Comparison of ENCODE assay signal across 10 cellular contexts in genomic region chr2:217929757-217930707, GRCh38.
DNase-seq lines count a peak whose midpoint lies in the region; ATAC-seq and TF ChIP-seq lines count a peak whose summit lies in the region.
"Had no signal": no experiment of that assay in that cellular context is flagged by ENCODE, and none has a peak within 500 bp of the region (broad histone marks: within the 10 kb centered on the region; RNA-seq: fewer than 3 reads in every experiment).

No MANE protein-coding gene starts in this region.

- H3K27me3 Mint-ChIP-seq in activated CD8-positive, alpha-beta T cell treated with anti-CD3 and anti-CD28 coated beads, Interleukin-2, amount 10 ng/mL, durations not matched to agents 7 days and 5 days (ENCODE audit: low read depth): peaks cover 32% of the 10 kb centered on the region
- peaks cover 5% of the 10 kb centered on the region for H3K27me3 Mint-ChIP-seq in activated CD8-positive, alpha-beta T cell treated with anti-CD3 and anti-CD28 coated beads for 36 hours
- peaks cover 5% of the 10 kb centered on the region for H3K27me3 Mint-ChIP-seq in nephron progenitor cell (ENCODE audit: low read depth, poor library complexity)
- peaks cover 39% of the 10 kb centered on the region for H3K27me3 Mint-ChIP-seq in activated CD8-positive, alpha-beta memory T cell treated with anti-CD3 and anti-CD28 coated beads, Interleukin-2, amount 10 ng/mL, durations not matched to agents 7 days and 5 days

- H3K27ac Mint-ChIP-seq in activated CD8-positive, alpha-beta T cell treated with anti-CD3 and anti-CD28 coated beads, Interleukin-2, amount 10 ng/mL, durations not matched to agents 7 days and 5 days: peak overlapping the region; percentile 76
- no peak overlapping the region for H3K27ac Mint-ChIP-seq in activated CD8-positive, alpha-beta T cell treated with anti-CD3 and anti-CD28 coated beads for 36 hours
- H3K27ac Mint-ChIP-seq in nephron progenitor cell: peak overlapping the region; percentile 22
- H3K27ac Mint-ChIP-seq in activated CD8-positive, alpha-beta memory T cell treated with anti-CD3 and anti-CD28 coated beads, Interleukin-2, amount 10 ng/mL, durations not matched to agents 7 days and 5 days: no peak overlapping the region
- H3K27ac Mint-ChIP-seq: T-helper 17 cell had no signal

- WGBS in urinary bladder: 48% methylated on average over 14 of the region's 14 CpGs

- TF ChIP-seq CTCF in activated CD8-positive, alpha-beta T cell treated with anti-CD3 and anti-CD28 coated beads for 36 hours (IDR thresholded peaks at IDR 0.05): no peak
- TF ChIP-seq CTCF in fibroblast of mammary gland (conservative IDR thresholded peaks at IDR 0.05; ENCODE audit: control insufficient read depth, insufficient read depth, low read depth, low read length): no peak
- no peak for TF ChIP-seq CTCF in nephron progenitor cell (IDR thresholded peaks at IDR 0.05)

- intact Hi-C loops in activated CD8-positive, alpha-beta T cell treated with anti-CD3 and anti-CD28 coated beads for 36 hours (cut with micrococcal nuclease): no loop called here

- H3K27ac ChIP-seq in urinary bladder (ENCODE audit: low read depth): peak overlapping the region; percentile 48

- CTCF ChIA-PET in activated CD8-positive, alpha-beta T cell treated with anti-CD3 and anti-CD28 coated beads, Interleukin-2, amount 10 ng/mL, durations not matched to agents 7 days and 5 days (lab: Charles Lee): interaction anchor here (1.0 kb wide), 1 partner anchor 43 kb away, joined by 3 read pairs; no protein-coding TSS in a partner anchor
- CTCF ChIA-PET in activated CD8-positive, alpha-beta T cell treated with anti-CD3 and anti-CD28 coated beads for 36 hours (lab: Charles Lee): interaction anchor here (1.1 kb wide), 1 partner anchor 43 kb away, joined by 3 read pairs; no protein-coding TSS in a partner anchor
- CTCF ChIA-PET in activated CD8-positive, alpha-beta memory T cell treated with anti-CD3 and anti-CD28 coated beads, Interleukin-2, amount 10 ng/mL, durations not matched to agents 7 days and 5 days (lab: Charles Lee): interaction anchor here (0.9 to 1.4 kb wide), 3 partner anchors 15 to 144 kb away, joined by 4 read pairs; no protein-coding TSS in a partner anchor

- H3K4me3 ChIP-seq in fibroblast of mammary gland (ENCODE audit: control insufficient read depth, low read depth, low read length) (no peak overlapping the region), urinary bladder (ENCODE audit: low read depth, low read length) (no peak overlapping the region)

- H3K4me1 ChIP-seq in urinary bladder (ENCODE audit: insufficient read depth): no peaks in the 10 kb centered on the region

- H3K4me3 Mint-ChIP-seq in activated CD8-positive, alpha-beta T cell treated with anti-CD3 and anti-CD28 coated beads, Interleukin-2, amount 10 ng/mL, durations not matched to agents 7 days and 5 days: no peak overlapping the region
- H3K4me3 Mint-ChIP-seq in activated CD8-positive, alpha-beta T cell treated with anti-CD3 and anti-CD28 coated beads for 36 hours: no peak overlapping the region
- no peak overlapping the region for H3K4me3 Mint-ChIP-seq in nephron progenitor cell
- H3K4me3 Mint-ChIP-seq in activated CD8-positive, alpha-beta memory T cell treated with anti-CD3 and anti-CD28 coated beads, Interleukin-2, amount 10 ng/mL, durations not matched to agents 7 days and 5 days: no peak overlapping the region
- H3K4me3 Mint-ChIP-seq: T-helper 17 cell had no signal

- H3K36me3 Mint-ChIP-seq in activated CD8-positive, alpha-beta T cell treated with anti-CD3 and anti-CD28 coated beads, Interleukin-2, amount 10 ng/mL, durations not matched to agents 7 days and 5 days (ENCODE audit: low read depth): peaks cover 1% of the 10 kb centered on the region
- H3K36me3 Mint-ChIP-seq in activated CD8-positive, alpha-beta T cell treated with anti-CD3 and anti-CD28 coated beads for 36 hours (ENCODE audit: low read depth): no peaks in the 10 kb centered on the region
- H3K36me3 Mint-ChIP-seq in nephron progenitor cell (ENCODE audit: low read depth): no peaks in the 10 kb centered on the region
- no peaks in the 10 kb centered on the region for H3K36me3 Mint-ChIP-seq in activated CD8-positive, alpha-beta memory T cell treated with anti-CD3 and anti-CD28 coated beads, Interleukin-2, amount 10 ng/mL, durations not matched to agents 7 days and 5 days

- H3K9me3 Mint-ChIP-seq in activated CD8-positive, alpha-beta T cell treated with anti-CD3 and anti-CD28 coated beads, Interleukin-2, amount 10 ng/mL, durations not matched to agents 7 days and 5 days (ENCODE audit: insufficient read depth): no peaks in the 10 kb centered on the region
- H3K9me3 Mint-ChIP-seq in activated CD8-positive, alpha-beta T cell treated with anti-CD3 and anti-CD28 coated beads for 36 hours: no peaks in the 10 kb centered on the region
- no peaks in the 10 kb centered on the region for H3K9me3 Mint-ChIP-seq in nephron progenitor cell
- no peaks in the 10 kb centered on the region for H3K9me3 Mint-ChIP-seq in activated CD8-positive, alpha-beta memory T cell treated with anti-CD3 and anti-CD28 coated beads, Interleukin-2, amount 10 ng/mL, durations not matched to agents 7 days and 5 days (ENCODE audit: low read depth)

- H3K36me3 ChIP-seq in urinary bladder (ENCODE audit: insufficient read depth): no peaks in the 10 kb centered on the region

- DNase-seq in activated CD8-positive, alpha-beta T cell treated with anti-CD3 and anti-CD28 coated beads, Interleukin-2, amount 10 ng/mL, durations not matched to agents 7 days and 5 days: no peak
- no peak for DNase-seq in activated CD8-positive, alpha-beta T cell treated with anti-CD3 and anti-CD28 coated beads for 36 hours
- peak; percentile 55 for DNase-seq in fibroblast of mammary gland (ENCODE audit: low read depth)
- DNase-seq in nephron progenitor cell: no peak
- DNase-seq in foreskin melanocyte: no peak
- DNase-seq in activated CD8-positive, alpha-beta memory T cell treated with anti-CD3 and anti-CD28 coated beads, Interleukin-2, amount 10 ng/mL, durations not matched to agents 7 days and 5 days: no peak
- DNase-seq: NCI-H526 treated with DMSO at 0.1 percent for 48 hours, T-helper 17 cell had no signal

- POLR2A ChIA-PET in activated CD8-positive, alpha-beta T cell treated with anti-CD3 and anti-CD28 coated beads, Interleukin-2, amount 10 ng/mL, durations not matched to agents 7 days and 5 days (lab: Charles Lee): no interaction called here
- POLR2A ChIA-PET in activated CD8-positive, alpha-beta T cell treated with anti-CD3 and anti-CD28 coated beads for 36 hours (lab: Charles Lee): no interaction called here

- ATAC-seq in activated CD8-positive, alpha-beta T cell treated with anti-CD3 and anti-CD28 coated beads, Interleukin-2, amount 10 ng/mL, durations not matched to agents 7 days and 5 days: no peak
- no peak for ATAC-seq in activated CD8-positive, alpha-beta T cell treated with anti-CD3 and anti-CD28 coated beads for 36 hours
- no peak for ATAC-seq in HG03108 (IDR thresholded peaks at IDR 0.05; ENCODE audit: unreplicated experiment)
- ATAC-seq in activated CD8-positive, alpha-beta memory T cell treated with anti-CD3 and anti-CD28 coated beads, Interleukin-2, amount 10 ng/mL, durations not matched to agents 7 days and 5 days: no peak
- ATAC-seq: T-helper 17 cell had no signal

- peaks cover 49% of the 10 kb centered on the region for H3K4me1 Mint-ChIP-seq in activated CD8-positive, alpha-beta T cell treated with anti-CD3 and anti-CD28 coated beads, Interleukin-2, amount 10 ng/mL, durations not matched to agents 7 days and 5 days (ENCODE audit: low read depth)
- peaks cover 2% of the 10 kb centered on the region for H3K4me1 Mint-ChIP-seq in activated CD8-positive, alpha-beta T cell treated with anti-CD3 and anti-CD28 coated beads for 36 hours (ENCODE audit: low read depth)
- H3K4me1 Mint-ChIP-seq in nephron progenitor cell: peaks cover 76% of the 10 kb centered on the region
- peaks cover 18% of the 10 kb centered on the region for H3K4me1 Mint-ChIP-seq in activated CD8-positive, alpha-beta memory T cell treated with anti-CD3 and anti-CD28 coated beads, Interleukin-2, amount 10 ng/mL, durations not matched to agents 7 days and 5 days

Comparison
In these comparisons a context has a peak if more than half of its experiments do, and no peak if none do; other contexts are left out.
1. H3K27ac Mint-ChIP-seq: peak in activated CD8-positive, alpha-beta T cell treated with anti-CD3 and anti-CD28 coated beads, Interleukin-2, amount 10 ng/mL, durations not matched to agents 7 days and 5 days (single experiment) and nephron progenitor cell (single experiment); none in activated CD8-positive, alpha-beta T cell treated with anti-CD3 and anti-CD28 coated beads for 36 hours (single experiment) and activated CD8-positive, alpha-beta memory T cell treated with anti-CD3 and anti-CD28 coated beads, Interleukin-2, amount 10 ng/mL, durations not matched to agents 7 days and 5 days (single experiment).